ENCODE assay signal across 26 cellular contexts in the genomic region with DNA sequence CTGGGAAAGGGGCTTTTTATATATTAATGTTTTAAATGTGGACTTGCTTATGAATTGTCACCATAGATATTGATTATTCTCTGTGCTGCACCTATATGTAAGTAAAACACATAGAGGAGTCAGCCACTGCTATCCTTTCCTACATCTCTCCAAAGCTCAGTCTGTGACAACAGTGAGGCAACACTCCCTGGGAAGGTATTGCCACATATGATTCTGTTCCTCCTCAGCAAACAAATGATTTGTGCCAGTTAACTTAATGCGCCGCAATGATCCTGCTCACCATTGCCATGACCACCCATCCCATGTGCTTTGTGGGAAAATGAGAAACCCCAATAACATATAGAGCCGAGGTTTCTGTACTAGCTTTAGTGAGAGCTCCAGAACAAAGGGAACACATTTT.
DNase-seq lines count a peak whose midpoint lies in the region; ATAC-seq and TF ChIP-seq lines count a peak whose summit lies in the region.
"Had no signal": no experiment of that assay in that cellular context is flagged by ENCODE, and none has a peak within 500 bp of the region (broad histone marks: within the 10 kb centered on the region; RNA-seq: fewer than 3 reads in every experiment).

No MANE protein-coding gene starts in this region.

- H3K4me3 Mint-ChIP-seq in endothelial cell (ENCODE audit: unreplicated experiment): no peak overlapping the region
- H3K4me3 Mint-ChIP-seq: activated naive CD8-positive, alpha-beta T cell treated with anti-CD3 and anti-CD28 coated beads, Interleukin-2, amount 10 ng/mL, durations not matched to agents 7 days and 5 days; CD4-positive, alpha-beta T cell; stimulated activated naive B cell treated with anti-CD40 and anti-IgM and Interleukin-4, amounts not matched to agents 10 μg/mL and 1 μg/mL and 100 μg/mL, for 72 hours had no signal

- no peaks in the 10 kb centered on the region for H3K27me3 Mint-ChIP-seq in endothelial cell (ENCODE audit: unreplicated experiment)
- H3K27me3 Mint-ChIP-seq: activated naive CD8-positive, alpha-beta T cell treated with anti-CD3 and anti-CD28 coated beads, Interleukin-2, amount 10 ng/mL, durations not matched to agents 7 days and 5 days; CD4-positive, alpha-beta T cell; stimulated activated naive B cell treated with anti-CD40 and anti-IgM and Interleukin-4, amounts not matched to agents 10 μg/mL and 1 μg/mL and 100 μg/mL, for 72 hours had no signal

- TF ChIP-seq CTCF in choroid plexus epithelial cell (conservative IDR thresholded peaks at IDR 0.05; ENCODE audit: low read depth, low read length): no peak
- TF ChIP-seq CTCF in endothelial cell (IDR thresholded peaks at IDR 0.05; ENCODE audit: unreplicated experiment): no peak

- peak; percentile 51 for ATAC-seq in left lobe of liver
- no peak for ATAC-seq in GM18861 (IDR thresholded peaks at IDR 0.05; ENCODE audit: unreplicated experiment)
- ATAC-seq: body of pancreas; stimulated activated naive B cell treated with anti-CD40 and anti-IgM and Interleukin-4, amounts not matched to agents 10 μg/mL and 1 μg/mL and 100 μg/mL, for 72 hours had no signal

- H3K36me3 Mint-ChIP-seq in endothelial cell (ENCODE audit: low read depth, unreplicated experiment): peaks cover 6% of the 10 kb centered on the region

- peak; percentile 57 for DNase-seq in AG20443 (ENCODE audit: low spot score)
- peak; percentile 2 for DNase-seq in HuH-7 (ENCODE audit: low spot score)
- DNase-seq in choroid plexus epithelial cell (ENCODE audit: low read depth): peak; percentile 17
- no peak for DNase-seq in left lobe of liver (ENCODE audit: low spot score)
- DNase-seq in cerebellar nuclear complex (lab: John Stamatoyannopoulos, UW): no peak
- DNase-seq in endothelial cell (ENCODE audit: low spot score): no peak
- no peak for DNase-seq in GM19238 (ENCODE audit: insufficient read length, low spot score)
- DNase-seq: activated CD4-positive, alpha-beta T cell treated with anti-CD3 and anti-CD28 coated beads, Interleukin-2, amount 50 U/mL, for 1 hour; activated CD8-positive, alpha-beta memory T cell treated with anti-CD3 and anti-CD28 coated beads, Interleukin-2, amount 50 U/mL, for 4 hours; activated naive CD8-positive, alpha-beta T cell treated with anti-CD3 and anti-CD28 coated beads, Interleukin-2, amount 10 ng/mL, durations not matched to agents 7 days and 5 days; body of pancreas; CD4-positive, alpha-beta T cell; cortex of kidney; DMS 273 treated with DMSO at 0.1 percent for 48 hours; kidney; NCI-H1092; NCI-H187 treated with DMSO at 0.1 percent for 48 hours; NCI-H226; PC-9; stimulated activated CD4-positive, alpha-beta T cell treated with anti-CD3 and anti-CD28 coated beads, Interleukin-2, amount 100 ng/mL, for 48 hours; stimulated activated naive B cell treated with anti-CD40 and anti-IgM and Interleukin-4, amounts not matched to agents 10 μg/mL and 1 μg/mL and 100 μg/mL, for 72 hours; T-helper 2 cell had no signal

- H3K4me1 Mint-ChIP-seq in endothelial cell (ENCODE audit: unreplicated experiment): peaks cover 19% of the 10 kb centered on the region
- H3K4me1 Mint-ChIP-seq: activated naive CD8-positive, alpha-beta T cell treated with anti-CD3 and anti-CD28 coated beads, Interleukin-2, amount 10 ng/mL, durations not matched to agents 7 days and 5 days; stimulated activated naive B cell treated with anti-CD40 and anti-IgM and Interleukin-4, amounts not matched to agents 10 μg/mL and 1 μg/mL and 100 μg/mL, for 72 hours had no signal

- no peak overlapping the region for H3K27ac Mint-ChIP-seq in endothelial cell (ENCODE audit: unreplicated experiment)
- H3K27ac Mint-ChIP-seq: activated naive CD8-positive, alpha-beta T cell treated with anti-CD3 and anti-CD28 coated beads, Interleukin-2, amount 10 ng/mL, durations not matched to agents 7 days and 5 days; CD4-positive, alpha-beta T cell; stimulated activated naive B cell treated with anti-CD40 and anti-IgM and Interleukin-4, amounts not matched to agents 10 μg/mL and 1 μg/mL and 100 μg/mL, for 72 hours had no signal

- no peak overlapping the region for H3K4me3 ChIP-seq in choroid plexus epithelial cell (ENCODE audit: low read depth, low read length)
- H3K4me3 ChIP-seq: body of pancreas, gastrocnemius medialis, HAP-1, PC-9, SJSA1 had no signal

- H3K9me3 Mint-ChIP-seq in endothelial cell (ENCODE audit: unreplicated experiment): no peaks in the 10 kb centered on the region

Comparison
In these comparisons a context has a peak if more than half of its experiments do, and no peak if none do; other contexts are left out.
1. DNase-seq: peak in AG20443 (single experiment), HuH-7 (single experiment) and choroid plexus epithelial cell (single experiment); none in left lobe of liver (single experiment), cerebellar nuclear complex (0 of 2), endothelial cell (single experiment) and GM19238 (single experiment).